ENCODE assay signal across 31 cellular contexts in genomic region chr1:166176416-166176815, GRCh38. TPM values are rescaled to one million over a fixed set of nuclear protein-coding genes. Genes with fewer than 3 reads are reported as not detected.
"Had no signal": no experiment of that assay in that cellular context is flagged by ENCODE, and none has a peak within 500 bp of the region (broad histone marks: within the 10 kb centered on the region; RNA-seq: fewer than 3 reads in every experiment).

No MANE protein-coding gene starts in this region.

- DNase-seq: activated CD4-positive, alpha-beta T cell treated with anti-CD3 and anti-CD28 coated beads, Interleukin-2, amount 50 U/mL, for 1 hour; activated gamma-delta T cell; activated naive CD8-positive, alpha-beta T cell treated with anti-CD3 and anti-CD28 coated beads, Interleukin-2, amount 10 ng/mL, durations not matched to agents 7 days and 5 days; amniotic stem cell; brain microvascular endothelial cell; dorsolateral prefrontal cortex; effector memory CD4-positive, alpha-beta T cell; erythroblast; gastrocnemius medialis; glutamatergic neuron; left cardiac atrium; mammary epithelial cell; naive B cell; ovary; retina; stimulated activated CD4-positive, alpha-beta T cell treated with anti-CD3 and anti-CD28 coated beads, Interleukin-12 subunit alpha, Interleukin-12 subunit beta, amount 100 ng/mL, for 4 hours; stimulated activated CD4-positive, alpha-beta T cell treated with anti-CD3 and anti-CD28 coated beads, Interleukin-4, amount 100 ng/mL, for 1 hour; stomach; T-helper 1 cell; T-helper 9 cell; thyroid gland; upper lobe of left lung had no signal

- H3K36me3 ChIP-seq: brain microvascular endothelial cell, gastrocnemius medialis, ovary, stomach, thyroid gland, upper lobe of left lung, vagina had no signal

- H3K79me2 ChIP-seq: hepatocyte had no signal

- H3K27ac ChIP-seq: brain microvascular endothelial cell, coronary artery, dorsolateral prefrontal cortex, gastrocnemius medialis, hepatocyte, ovary, skin epidermis, stomach, thyroid gland, upper lobe of left lung, vagina had no signal

- H3K9me3 Mint-ChIP-seq: activated naive CD8-positive, alpha-beta T cell treated with anti-CD3 and anti-CD28 coated beads, Interleukin-2, amount 10 ng/mL, durations not matched to agents 7 days and 5 days had no signal

- H2AFZ ChIP-seq: hepatocyte had no signal

- H3K4me3 ChIP-seq: coronary artery, dorsolateral prefrontal cortex, gastrocnemius medialis, hepatocyte, ovary, skin epidermis, stomach, thyroid gland, upper lobe of left lung, vagina had no signal

- H3K9me3 ChIP-seq: gastrocnemius medialis, ovary, stomach, thyroid gland, upper lobe of left lung, vagina had no signal

- H3K36me3 Mint-ChIP-seq: activated naive CD8-positive, alpha-beta T cell treated with anti-CD3 and anti-CD28 coated beads, Interleukin-2, amount 10 ng/mL, durations not matched to agents 7 days and 5 days; naive B cell had no signal

- H3K4me2 ChIP-seq: hepatocyte had no signal

- H3K4me1 ChIP-seq: gastrocnemius medialis, stomach, thyroid gland, upper lobe of left lung, vagina had no signal

- H3K4me3 Mint-ChIP-seq: activated naive CD8-positive, alpha-beta T cell treated with anti-CD3 and anti-CD28 coated beads, Interleukin-2, amount 10 ng/mL, durations not matched to agents 7 days and 5 days; naive B cell had no signal

- H3K27me3 Mint-ChIP-seq: activated naive CD8-positive, alpha-beta T cell treated with anti-CD3 and anti-CD28 coated beads, Interleukin-2, amount 10 ng/mL, durations not matched to agents 7 days and 5 days had no signal

- H3K27ac Mint-ChIP-seq: activated naive CD8-positive, alpha-beta T cell treated with anti-CD3 and anti-CD28 coated beads, Interleukin-2, amount 10 ng/mL, durations not matched to agents 7 days and 5 days; naive B cell; progenitor cell of endocrine pancreas had no signal

- H3K4me1 Mint-ChIP-seq: activated naive CD8-positive, alpha-beta T cell treated with anti-CD3 and anti-CD28 coated beads, Interleukin-2, amount 10 ng/mL, durations not matched to agents 7 days and 5 days; naive B cell had no signal

- H3K27me3 ChIP-seq: brain microvascular endothelial cell, gastrocnemius medialis, ovary, thyroid gland, upper lobe of left lung, vagina had no signal

- FAIRE-seq: astrocyte, keratinocyte, TTC549 had no signal

- ATAC-seq: gastrocnemius medialis, left cardiac atrium, sciatic nerve had no signal

RNA-seq across cellular contexts. Expression of gene FAM78B, which starts 9.6 kb away (rescaled TPM):
- total RNA-seq: activated naive CD8-positive, alpha-beta T cell treated with anti-CD3 and anti-CD28 coated beads, Interleukin-2, amount 10 ng/mL, durations not matched to agents 7 days and 5 days; hepatocyte had no signal
